Comparison of ENCODE assay signal across 12 cellular contexts in genomic region chr4:98298022-98298421, GRCh38.
"Had no signal": no experiment of that assay in that cellular context is flagged by ENCODE, and none has a peak within 500 bp of the region (broad histone marks: within the 10 kb centered on the region; RNA-seq: fewer than 3 reads in every experiment).

No MANE protein-coding gene starts in this region.

- H3K4me3 Mint-ChIP-seq: activated T-cell treated with anti-CD3 and anti-CD28 coated beads, Interleukin-2, amount 50 U/mL, for 4 hours had no signal

- DNase-seq: activated CD4-positive, alpha-beta T cell treated with anti-CD3 and anti-CD28 coated beads for 48 hours; activated T-cell treated with anti-CD3 and anti-CD28 coated beads, Interleukin-2, amount 50 U/mL, for 4 hours; foreskin melanocyte; head of caudate nucleus; left lung; ovary; small intestine; T1000 had no signal

- ATAC-seq: activated T-cell treated with anti-CD3 and anti-CD28 coated beads, Interleukin-2, amount 50 U/mL, for 4 hours; left lung had no signal

- H3K4me1 ChIP-seq: left lung had no signal

- H3K27ac ChIP-seq: cardiac muscle cell, left lung, ovary, right atrium auricular region, tibial nerve, VCaP had no signal

- H3K9me3 ChIP-seq: ovary had no signal

- H3K27me3 ChIP-seq: cardiac muscle cell, left lung, ovary, right atrium auricular region, tibial nerve had no signal

- H3K36me3 ChIP-seq: cardiac muscle cell, ovary, right atrium auricular region had no signal

- H3K4me3 ChIP-seq: cardiac muscle cell, left lung, ovary, right atrium auricular region, tibial nerve had no signal
